ENCODE assay signal across 8 cellular contexts in the genomic region with DNA sequence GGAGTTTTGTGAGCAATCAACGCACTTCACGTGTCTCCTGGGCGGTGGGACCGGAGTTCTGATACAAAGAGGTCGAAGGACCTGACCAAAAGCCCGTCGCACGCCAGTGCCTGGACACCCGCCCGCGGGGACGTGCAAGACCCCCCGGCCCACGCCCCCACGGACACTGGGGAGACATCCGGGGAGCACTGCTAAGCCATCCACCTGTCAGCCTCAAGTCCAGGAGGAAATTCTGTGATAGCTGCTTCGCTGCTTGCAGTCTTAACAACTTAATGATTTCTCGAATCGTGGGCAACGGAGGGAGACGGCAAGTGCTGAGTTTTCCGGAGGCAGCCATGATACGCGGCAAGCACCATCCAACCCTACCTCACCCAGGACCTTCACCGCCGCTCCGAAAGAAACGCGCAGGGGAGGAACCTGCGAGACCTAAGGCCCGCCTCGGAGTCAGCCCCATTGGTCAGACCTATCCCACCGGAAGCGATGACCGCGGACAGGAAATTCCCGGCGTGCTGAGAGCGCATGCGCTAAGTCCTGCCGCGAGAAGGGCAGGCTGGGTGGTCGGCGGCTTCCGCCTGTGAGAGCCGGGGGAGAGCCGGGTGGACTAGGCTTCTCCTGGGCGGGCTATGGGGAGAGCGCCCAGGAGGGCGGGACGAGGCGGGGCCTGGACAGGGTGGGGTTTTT. TPM values are rescaled to one million over a fixed set of nuclear protein-coding genes. Genes with fewer than 3 reads are reported as not detected.
DNase-seq lines count a peak whose midpoint lies in the region; ATAC-seq, FAIRE-seq and TF ChIP-seq lines count a peak whose summit lies in the region.

TSS of gene TFB1M (minus strand) at position 393 of the 681 bp plus-strand sequence. CDS start at position 337, 56 bp downstream.

- TF ChIP-seq CTCF in AG10803 (conservative IDR thresholded peaks at IDR 0.05; ENCODE audit: low read length) (no peak), choroid plexus epithelial cell (conservative IDR thresholded peaks at IDR 0.05; ENCODE audit: low read depth, low read length) (no peak), kidney (IDR thresholded peaks at IDR 0.05; ENCODE audit: borderline replicate concordance, extremely low read depth, insufficient read depth) (no peak)

- H3K4me1 ChIP-seq in kidney (ENCODE audit: control insufficient read depth in 1 of 2, insufficient read depth in 1 of 2, low read depth in 1 of 2, low read length in 2 of 2): no peaks in the 10 kb centered on the region

- H3K9ac ChIP-seq in kidney (ENCODE audit: low read length in 2 of 2): peak within 1 kb of the TSS; percentile 96

- DNase-seq in AG10803 (ENCODE audit: low read depth) (peak; percentile 98), NCI-H446 treated with DMSO at 0.1 percent for 48 hours (lab: John Stamatoyannopoulos, UW) (peak; percentile 94), choroid plexus epithelial cell (ENCODE audit: low read depth) (peak; percentile 99), kidney (peak; percentile 100)
- DNase-seq in activated CD4-positive, alpha-beta T cell treated with anti-CD3 and anti-CD28 coated beads for 24 hours (ENCODE audit: low read depth in 2 of 2): peak; percentile 93 to 97
- peak; percentile 99 for DNase-seq in stimulated activated CD4-positive, alpha-beta T cell treated with anti-CD3 and anti-CD28 coated beads, Interleukin-15, amount 100 ng/mL, for 24 hours

- peak; percentile 98 for FAIRE-seq in kidney (lab: Jason Lieb, UNC)

- intact Hi-C loops in kidney (cut with DNase I): no loop called here

- peak within 1 kb of the TSS; percentile 68 to 94 for H3K27ac ChIP-seq in kidney (ENCODE audit: low read depth in 2 of 2, low read length in 2 of 2)

- H3K9me3 ChIP-seq in kidney (ENCODE audit: control insufficient read depth in 1 of 2, low read length in 2 of 2): no peaks in the 10 kb centered on the region

- ATAC-seq in GM19035 (IDR thresholded peaks at IDR 0.05; ENCODE audit: unreplicated experiment) (peak; percentile 94), HG03354 (IDR thresholded peaks at IDR 0.05; ENCODE audit: poor library complexity, severe bottlenecking, unreplicated experiment) (peak; percentile 95)

- peaks cover 2 to 4% of the 10 kb centered on the region in 2 donors for H3K36me3 ChIP-seq in kidney (ENCODE audit: control insufficient read depth in 1 of 2, insufficient read depth in 2 of 2, low read length in 2 of 2)

- H3K4me3 ChIP-seq in AG10803 (ENCODE audit: low read length): peak within 1 kb of the TSS; percentile 71
- peak within 1 kb of the TSS; percentile 91 for H3K4me3 ChIP-seq in choroid plexus epithelial cell (ENCODE audit: low read depth, low read length)
- H3K4me3 ChIP-seq in kidney (ENCODE audit: low read length in 2 of 2): peak within 1 kb of the TSS; percentile 94 to 99

RNA-seq across cellular contexts. Expression of gene TFB1M, which starts in this region (rescaled TPM):
- 28.1 TPM for total RNA-seq in kidney
- 16.3 TPM for polyA plus RNA-seq in kidney (ENCODE audit: insufficient read depth, low read depth, low replicate concordance)

Comparison
In these comparisons a context has a peak if more than half of its experiments do, and no peak if none do; other contexts are left out.
1. Peak in every context shown above with its lines: DNase-seq, ATAC-seq, H3K4me3 ChIP-seq and H3K27ac ChIP-seq.